In the genomic region with DNA sequence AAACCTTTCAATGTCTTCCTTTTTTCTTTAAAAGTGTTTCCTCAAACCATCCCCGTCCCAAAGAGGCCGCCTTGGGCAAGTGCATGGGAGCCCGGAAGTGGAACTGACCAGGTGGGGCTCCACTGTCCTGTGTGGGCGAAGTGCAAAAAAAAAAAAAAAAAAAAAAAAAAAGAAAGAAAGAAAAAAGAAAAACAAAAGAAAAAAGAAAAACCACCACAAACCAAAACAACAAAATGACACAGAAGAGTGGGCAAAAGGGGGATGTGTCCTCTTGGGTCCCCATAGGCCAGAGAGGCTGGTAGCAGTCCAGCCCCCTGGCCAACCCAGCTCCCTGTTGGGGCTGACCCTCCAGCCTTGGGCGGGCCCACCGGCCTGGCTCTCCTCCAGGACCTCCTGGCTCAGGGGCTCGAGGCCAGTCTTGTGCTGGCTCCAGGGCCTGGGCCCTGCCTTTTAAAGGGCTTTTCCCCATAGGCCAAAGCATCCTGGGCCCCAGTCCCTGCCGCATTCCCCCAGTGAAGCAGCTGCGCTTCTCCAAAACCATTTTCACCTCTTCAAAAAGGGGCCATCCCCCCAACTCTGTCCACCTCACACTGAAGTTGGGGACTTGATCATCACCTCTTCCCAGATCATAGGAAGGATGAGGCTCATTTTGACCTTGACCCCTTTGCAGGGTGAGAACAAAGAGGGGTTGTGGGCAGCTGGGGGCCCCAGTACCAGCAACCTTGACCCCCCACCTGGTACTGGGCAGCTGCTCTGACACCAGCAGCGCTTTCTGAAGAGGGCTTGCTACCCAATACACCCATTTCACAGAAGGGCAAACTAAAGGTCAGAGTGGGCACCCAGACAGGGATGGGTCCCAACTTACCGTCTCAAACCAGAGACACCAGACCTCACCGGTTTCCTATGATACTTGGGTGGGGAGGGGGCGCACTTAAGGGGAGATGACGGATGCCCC, we compare ENCODE assay signal across 10 cellular contexts. TPM values are rescaled to one million over a fixed set of nuclear protein-coding genes. Genes with fewer than 3 reads are reported as not detected.
DNase-seq lines count a peak whose midpoint lies in the region; TF ChIP-seq lines count a peak whose summit lies in the region.
"Had no signal": no experiment of that assay in that cellular context is flagged by ENCODE, and none has a peak within 500 bp of the region (broad histone marks: within the 10 kb centered on the region; RNA-seq: fewer than 3 reads in every experiment).

No MANE protein-coding gene starts in this region.

- DNase-seq in activated naive CD4-positive, alpha-beta T cell treated with Interleukin-2 at 50 U/mL for 16 hours = no peak
- DNase-seq in SK-MEL-5 (ENCODE audit: low read depth, low spot score) = peak; percentile 29
- peak in 27 of 51 donors; percentile 17 to 71 (median 38) for DNase-seq in hypothalamus (lab: John Stamatoyannopoulos, UW)
- DNase-seq in type B pancreatic cell (ENCODE audit: extremely low spot score, unreplicated experiment) = no peak
- no peak for DNase-seq in OCI-M1 (lab: John Stamatoyannopoulos, UW)
- DNase-seq in SW480 (ENCODE audit: low spot score) = no peak
- no peak for DNase-seq in NCI-H345 treated with DMSO at 0.1 percent for 48 hours (lab: John Stamatoyannopoulos, UW; ENCODE audit: unreplicated experiment)
- DNase-seq: natural killer cell, NCI-H2029 treated with DMSO at 0.1 percent for 48 hours had no signal

- H3K4me3 Mint-ChIP-seq in activated naive CD4-positive, alpha-beta T cell treated with anti-CD3 and anti-CD28 coated beads, Interleukin-2, amount 50 U/mL, for 24 hours = no peak overlapping the region
- H3K4me3 Mint-ChIP-seq in type B pancreatic cell = no peak overlapping the region
- H3K4me3 Mint-ChIP-seq: natural killer cell had no signal

- in situ Hi-C loops in SK-MEL-5 (cut with HindIII; ENCODE audit: low pct_unique_long_range_greater_than_20kb, low sequenced_read_pairs) = no loop called here

- no peaks in the 10 kb centered on the region for H3K36me3 Mint-ChIP-seq in activated naive CD4-positive, alpha-beta T cell treated with anti-CD3 and anti-CD28 coated beads, Interleukin-2, amount 50 U/mL, for 24 hours
- H3K36me3 Mint-ChIP-seq in type B pancreatic cell = no peaks in the 10 kb centered on the region
- H3K36me3 Mint-ChIP-seq: natural killer cell had no signal

- H3K9me3 Mint-ChIP-seq in activated naive CD4-positive, alpha-beta T cell treated with anti-CD3 and anti-CD28 coated beads, Interleukin-2, amount 50 U/mL, for 24 hours = no peaks in the 10 kb centered on the region
- no peaks in the 10 kb centered on the region for H3K9me3 Mint-ChIP-seq in type B pancreatic cell
- H3K9me3 Mint-ChIP-seq: natural killer cell had no signal

- no peaks in the 10 kb centered on the region for H3K27me3 Mint-ChIP-seq in activated naive CD4-positive, alpha-beta T cell treated with anti-CD3 and anti-CD28 coated beads, Interleukin-2, amount 50 U/mL, for 24 hours
- H3K27me3 Mint-ChIP-seq in type B pancreatic cell = no peaks in the 10 kb centered on the region

- H3K4me1 Mint-ChIP-seq in activated naive CD4-positive, alpha-beta T cell treated with anti-CD3 and anti-CD28 coated beads, Interleukin-2, amount 50 U/mL, for 24 hours = peaks cover 7% of the 10 kb centered on the region
- peaks cover 13% of the 10 kb centered on the region for H3K4me1 Mint-ChIP-seq in type B pancreatic cell (ENCODE audit: unreplicated experiment)

- no peak for TF ChIP-seq CTCF in type B pancreatic cell (conservative IDR thresholded peaks at IDR 0.05)

- peak overlapping the region; percentile 35 for H3K27ac Mint-ChIP-seq in activated naive CD4-positive, alpha-beta T cell treated with anti-CD3 and anti-CD28 coated beads, Interleukin-2, amount 50 U/mL, for 24 hours
- H3K27ac Mint-ChIP-seq in type B pancreatic cell = peak overlapping the region; percentile 16

RNA-seq across cellular contexts. Expression of a gene that starts 9.4 kb away (rescaled TPM):
- total RNA-seq in SK-MEL-5 (2014; rRNA removed; shearing (Covaris generic)) = 38.1 and 40.7 TPM in 2 replicates
- polyA plus RNA-seq in SK-MEL-5 (2015; cell fraction: cytosol; rRNA removed) = 46.1 and 54.1 TPM in 2 replicates
- polyA plus RNA-seq in SK-MEL-5 (2015; cell fraction: nucleus; rRNA removed) = 67.4 and 68.8 TPM in 2 replicates
- total RNA-seq in type B pancreatic cell (ENCODE audit: low replicate concordance) = 93.5 and 116 TPM in 2 replicates

RNA-seq across cellular contexts. Expression of a gene that starts 18.8 kb away (rescaled TPM):
- 2.0 and 2.4 TPM in 2 replicates for total RNA-seq in SK-MEL-5 (2014; rRNA removed; shearing (Covaris generic))
- 19.4 and 30.1 TPM in 2 replicates for polyA plus RNA-seq in SK-MEL-5 (2015; cell fraction: cytosol; rRNA removed)
- polyA plus RNA-seq in SK-MEL-5 (2015; cell fraction: nucleus; rRNA removed) = 8.1 and 9.3 TPM in 2 replicates
- total RNA-seq in type B pancreatic cell (ENCODE audit: low replicate concordance) = 5.9 and 6.9 TPM in 2 replicates

Comparison
In these comparisons a context has a peak if more than half of its experiments do, and no peak if none do; other contexts are left out.
1. DNase-seq: peak in SK-MEL-5 (single experiment) and hypothalamus (27 of 51); none in activated naive CD4-positive, alpha-beta T cell treated with Interleukin-2 at 50 U/mL for 16 hours (single experiment), type B pancreatic cell (single experiment), OCI-M1 (single experiment), SW480 (single experiment) and NCI-H345 treated with DMSO at 0.1 percent for 48 hours (single experiment).